Comparison of ENCODE assay signal across 9 cellular contexts in genomic region chr1:2840036-2840809, GRCh38. TPM values are rescaled to one million over a fixed set of nuclear protein-coding genes. Genes with fewer than 3 reads are reported as not detected.
DNase-seq lines count a peak whose midpoint lies in the region; ATAC-seq and TF ChIP-seq lines count a peak whose summit lies in the region.
"Had no signal": no experiment of that assay in that cellular context is flagged by ENCODE, and none has a peak within 500 bp of the region (broad histone marks: within the 10 kb centered on the region; RNA-seq: fewer than 3 reads in every experiment).

No MANE protein-coding gene starts in this region.

- no peak overlapping the region for H3K4me3 Mint-ChIP-seq in progenitor cell of endocrine pancreas (ENCODE audit: low read depth)

- peaks cover 2% of the 10 kb centered on the region for H3K36me3 Mint-ChIP-seq in progenitor cell of endocrine pancreas (ENCODE audit: insufficient read depth)

- no peak for TF ChIP-seq CTCF in progenitor cell of endocrine pancreas (IDR thresholded peaks at IDR 0.05; ENCODE audit: unreplicated experiment)

- no peak for ATAC-seq in GM19463 (IDR thresholded peaks at IDR 0.05; ENCODE audit: unreplicated experiment)
- ATAC-seq: Panc1 had no signal

- no peaks in the 10 kb centered on the region for H3K4me1 Mint-ChIP-seq in progenitor cell of endocrine pancreas (ENCODE audit: low read depth)

- H3K27me3 Mint-ChIP-seq in progenitor cell of endocrine pancreas = no peaks in the 10 kb centered on the region

- DNase-seq in MV-4-11 (lab: John Stamatoyannopoulos, UW) = peak; percentile 4
- DNase-seq in activated CD8-positive, alpha-beta memory T cell treated with anti-CD3 and anti-CD28 coated beads for 1 hour (ENCODE audit: extremely low read depth in 1 of 2, low read depth in 1 of 2) = peak; percentile 10 to 27
- DNase-seq in effector CD8-positive, alpha-beta T cell (lab: John Stamatoyannopoulos, UW) = peak; percentile 59
- DNase-seq in stimulated activated CD8-positive, alpha-beta memory T cell treated with anti-CD3 and anti-CD28 coated beads, Interleukin-4, amount 100 ng/mL, for 1 hour (ENCODE audit: low read depth in 2 of 2, low spot score in 1 of 2) = peak; percentile 14 to 41
- no peak for DNase-seq in progenitor cell of endocrine pancreas (ENCODE audit: low spot score, unreplicated experiment)
- no peak for DNase-seq in NCI-H524 treated with DMSO at 0.1 percent for 48 hours (lab: John Stamatoyannopoulos, UW)
- DNase-seq in anterior cingulate cortex (lab: John Stamatoyannopoulos, UW) = no peak

- H3K9me3 Mint-ChIP-seq in progenitor cell of endocrine pancreas (ENCODE audit: low read depth) = peaks cover 57% of the 10 kb centered on the region

- no peak overlapping the region for H3K27ac Mint-ChIP-seq in progenitor cell of endocrine pancreas

RNA-seq across cellular contexts. Expression of gene TTC34, which starts 38.7 kb away (rescaled TPM):
- total RNA-seq in progenitor cell of endocrine pancreas = 2.8 and 3.1 TPM in 2 replicates

Comparison
In these comparisons a context has a peak if more than half of its experiments do, and no peak if none do; other contexts are left out.
1. DNase-seq: peak in MV-4-11 (single experiment), activated CD8-positive, alpha-beta memory T cell treated with anti-CD3 and anti-CD28 coated beads for 1 hour (2 of 2), effector CD8-positive, alpha-beta T cell (single experiment) and stimulated activated CD8-positive, alpha-beta memory T cell treated with anti-CD3 and anti-CD28 coated beads, Interleukin-4, amount 100 ng/mL, for 1 hour (2 of 2); none in progenitor cell of endocrine pancreas (single experiment), NCI-H524 treated with DMSO at 0.1 percent for 48 hours (single experiment) and anterior cingulate cortex (0 of 58).